In the genomic region with DNA sequence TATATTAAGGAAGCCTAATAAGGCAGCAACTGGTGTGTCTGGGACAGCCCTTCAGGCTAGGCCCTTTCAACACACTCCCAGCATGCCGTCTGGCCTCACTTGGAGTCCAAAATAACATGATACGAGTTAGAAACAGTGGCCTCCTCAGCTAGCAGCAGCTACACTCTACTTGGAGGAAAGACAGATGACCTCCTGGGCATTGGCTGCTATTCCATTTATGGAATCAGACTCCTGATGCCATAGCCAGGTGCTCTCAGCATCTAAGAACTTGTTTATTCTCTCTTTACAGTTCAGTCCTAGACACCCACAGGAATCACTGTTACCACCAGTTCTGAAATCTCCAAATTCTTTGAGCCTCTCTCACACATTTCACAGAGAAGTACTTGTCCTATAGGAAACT, we compare ENCODE assay signal across 13 cellular contexts. TPM values are rescaled to one million over a fixed set of nuclear protein-coding genes. Genes with fewer than 3 reads are reported as not detected.
DNase-seq lines count a peak whose midpoint lies in the region; FAIRE-seq and TF ChIP-seq lines count a peak whose summit lies in the region.
"Had no signal": no experiment of that assay in that cellular context is flagged by ENCODE, and none has a peak within 500 bp of the region (broad histone marks: within the 10 kb centered on the region; RNA-seq: fewer than 3 reads in every experiment).

No MANE protein-coding gene starts in this region.

- TF ChIP-seq CTCF in HEK293 (tag by site-specific recombination; IDR thresholded peaks at IDR 0.05) (no peak), kidney (IDR thresholded peaks at IDR 0.05; ENCODE audit: borderline replicate concordance, extremely low read depth, insufficient read depth) (no peak)

- CTCF ChIA-PET in HEK293 (lab: Yijun Ruan, JAX): interaction anchor here (0.6 to 10.4 kb wide), 7 partner anchors 24 to 470 kb away, joined by 3 to 89 read pairs (median 3); partner anchors contain the start of genes ATOSB and RUSC2

- H3K4me1 ChIP-seq in HEK293 (ENCODE audit: control insufficient read depth, insufficient read depth, low read length): peaks cover 6% of the 10 kb centered on the region
- H3K4me1 ChIP-seq in kidney (ENCODE audit: control insufficient read depth in 1 of 2, insufficient read depth in 1 of 2, low read depth in 1 of 2, low read length in 2 of 2): peaks cover 64 to 71% of the 10 kb centered on the region in 2 donors
- peaks cover 68% of the 10 kb centered on the region for H3K4me1 ChIP-seq in stomach smooth muscle (ENCODE audit: control insufficient read depth, insufficient read depth, low read length)

- intact Hi-C loops in kidney (cut with DNase I): no loop called here

- no peaks in the 10 kb centered on the region for H3K9me3 ChIP-seq in HEK293 (ENCODE audit: control insufficient read depth, insufficient read depth, low read depth, low read length)
- H3K9me3 ChIP-seq in kidney (ENCODE audit: control insufficient read depth in 1 of 2, low read length in 2 of 2): no peaks in the 10 kb centered on the region
- H3K9me3 ChIP-seq in stomach smooth muscle (ENCODE audit: control insufficient read depth in 2 of 2, low read length in 2 of 2): no peaks in the 10 kb centered on the region

- H3K27me3 ChIP-seq in stomach smooth muscle (ENCODE audit: control insufficient read depth in 1 of 2, insufficient read depth in 2 of 2, low read length in 2 of 2): no peaks in the 10 kb centered on the region

- no peak for FAIRE-seq in kidney (lab: Jason Lieb, UNC)

- H3K36me3 ChIP-seq in HEK293 (ENCODE audit: control insufficient read depth in 2 of 2, insufficient read depth in 1 of 2, low read length in 2 of 2): no peaks in the 10 kb centered on the region
- H3K36me3 ChIP-seq in kidney (ENCODE audit: control insufficient read depth in 1 of 2, insufficient read depth in 2 of 2, low read length in 2 of 2): no peaks in the 10 kb centered on the region
- no peaks in the 10 kb centered on the region for H3K36me3 ChIP-seq in stomach smooth muscle (ENCODE audit: control insufficient read depth in 2 of 2, insufficient read depth in 2 of 2, low read length in 2 of 2)

- H3K27ac ChIP-seq in HEK293 (ENCODE audit: extremely low read depth, low read depth, low read length) (no peak overlapping the region), kidney (ENCODE audit: low read depth in 2 of 2, low read length in 2 of 2) (peak overlapping the region; percentile 68 to 71), stomach smooth muscle (ENCODE audit: low read length) (peak overlapping the region; percentile 98)

- POLR2A ChIA-PET in HEK293 (lab: Yijun Ruan, JAX): no interaction called here

- peak; percentile 56 for DNase-seq in cerebellum (ENCODE audit: low spot score)
- no peak for DNase-seq in kidney
- DNase-seq in activated CD8-positive, alpha-beta memory T cell treated with anti-CD3 and anti-CD28 coated beads, Interleukin-2, amount 50 U/mL, for 48 hours: no peak
- DNase-seq in stimulated activated CD4-positive, alpha-beta T cell treated with anti-CD3 and anti-CD28 coated beads, Interleukin-4, amount 100 ng/mL, for 4 hours: no peak
- no peak for DNase-seq in NCI-H2081 (lab: John Stamatoyannopoulos, UW)
- no peak for DNase-seq in activated CD4-positive, alpha-beta T cell treated with anti-CD3 and anti-CD28 coated beads, Interleukin-2, amount 50 U/mL, for 1 hour
- DNase-seq: activated CD4-positive, alpha-beta memory T cell treated with anti-CD3 and anti-CD28 coated beads for 36 hours; NCI-H1092 treated with DMSO at 0.1 percent for 48 hours; NCI-H774; T-cell had no signal

- H3K9ac ChIP-seq in kidney (ENCODE audit: low read length in 2 of 2): peak overlapping the region in 1 of 2 donors; percentile 12
- peak overlapping the region; percentile 6 to 61 for H3K9ac ChIP-seq in stomach smooth muscle (ENCODE audit: low read length in 2 of 2)

- no peak overlapping the region for H3K4me3 ChIP-seq in HEK293 (ENCODE audit: low read depth, low read length)
- peak overlapping the region in 1 of 2 donors; percentile 26 for H3K4me3 ChIP-seq in kidney (ENCODE audit: low read length in 2 of 2)
- peak overlapping the region in 1 of 2 donors; percentile 35 for H3K4me3 ChIP-seq in stomach smooth muscle (ENCODE audit: low read length in 2 of 2)
- H3K4me3 ChIP-seq: skin epidermis had no signal

TF ChIP-seq in HEK293, 187 proteins besides CTCF, POLR2A, EP300 and RAD21:
- no peak for TF ChIP-seq SCRT1 (tag by site-specific recombination; IDR thresholded peaks at IDR 0.05; ENCODE audit: borderline replicate concordance)
- peak; percentile 52; the same call in 1 of the 2 replicates for TF ChIP-seq GLIS1 (tag by site-specific recombination; IDR thresholded peaks at IDR 0.05)

RNA-seq across cellular contexts. Expression of gene RUSC2, which starts 31.8 kb away (rescaled TPM):
- total RNA-seq in cerebellum (39.3 TPM), kidney (27.3 TPM)
- polyA plus RNA-seq in kidney (ENCODE audit: insufficient read depth, low read depth, low replicate concordance): 13.4 TPM
